ENCODE assay signal across 22 cellular contexts in the genomic region with DNA sequence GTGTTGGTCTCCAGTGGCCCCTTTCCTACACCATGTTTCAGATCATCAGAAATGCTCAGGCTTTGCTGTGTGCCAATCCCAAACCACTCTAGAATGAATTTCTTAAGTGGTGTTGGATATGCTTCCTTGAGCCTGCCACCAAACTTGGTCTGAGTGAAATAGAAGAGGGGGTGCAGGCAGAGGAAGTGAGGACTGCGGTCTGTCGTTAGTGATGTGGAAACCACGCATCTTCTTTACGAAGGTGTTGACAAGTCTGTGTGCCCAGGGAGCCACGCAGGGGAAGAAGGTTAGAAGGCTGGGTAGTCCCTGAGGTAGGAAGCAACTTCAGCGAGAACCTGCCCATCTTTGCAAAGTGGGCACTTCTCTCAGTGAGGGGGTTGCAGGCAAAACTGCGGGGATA.
A peak's percentile ranks its signal among the peaks of the same experiment; 100 is the strongest.
DNase-seq lines count a peak whose midpoint lies in the region; ATAC-seq lines count a peak whose summit lies in the region.
"Had no signal": no experiment of that assay in that cellular context is flagged by ENCODE, and none has a peak within 500 bp of the region (broad histone marks: within the 10 kb centered on the region; RNA-seq: fewer than 3 reads in every experiment).

No MANE protein-coding gene starts in this region.

- CTCF ChIA-PET in activated CD8-positive, alpha-beta T cell treated with anti-CD3 and anti-CD28 coated beads, Interleukin-2, amount 10 ng/mL, durations not matched to agents 7 days and 5 days (lab: Charles Lee): no interaction called here

- H3K36me3 Mint-ChIP-seq in stimulated activated memory B cell treated with anti-CD40 and anti-IgM and Interleukin-4, amounts not matched to agents 10 μg/mL and 1 μg/mL and 100 μg/mL, for 72 hours: no peaks in the 10 kb centered on the region
- no peaks in the 10 kb centered on the region for H3K36me3 Mint-ChIP-seq in activated CD8-positive, alpha-beta T cell treated with anti-CD3 and anti-CD28 coated beads, Interleukin-2, amount 10 ng/mL, durations not matched to agents 7 days and 5 days (ENCODE audit: low read depth)
- H3K36me3 Mint-ChIP-seq: activated naive CD4-positive, alpha-beta T cell treated with anti-CD3 and anti-CD28 coated beads, Interleukin-2, amount 50 U/mL, for 72 hours; naive thymus-derived CD4-positive, alpha-beta T cell; stimulated activated effector memory CD8-positive, alpha-beta T cell treated with anti-CD3 and anti-CD28 coated beads, Interleukin-12 subunit alpha, Interleukin-12 subunit beta, amount 100 ng/mL, for 72 hours had no signal

- H3K27ac Mint-ChIP-seq in stimulated activated memory B cell treated with anti-CD40 and anti-IgM and Interleukin-4, amounts not matched to agents 10 μg/mL and 1 μg/mL and 100 μg/mL, for 72 hours: no peak overlapping the region
- no peak overlapping the region for H3K27ac Mint-ChIP-seq in activated CD8-positive, alpha-beta T cell treated with anti-CD3 and anti-CD28 coated beads, Interleukin-2, amount 10 ng/mL, durations not matched to agents 7 days and 5 days
- H3K27ac Mint-ChIP-seq: activated naive CD4-positive, alpha-beta T cell treated with anti-CD3 and anti-CD28 coated beads, Interleukin-2, amount 50 U/mL, for 72 hours; activated T-cell treated with anti-CD3 and anti-CD28 coated beads, Interleukin-2, amount 50 U/mL, for 24 hours; HFFc6; naive thymus-derived CD4-positive, alpha-beta T cell; stimulated activated effector memory CD8-positive, alpha-beta T cell treated with anti-CD3 and anti-CD28 coated beads, Interleukin-12 subunit alpha, Interleukin-12 subunit beta, amount 100 ng/mL, for 72 hours had no signal

- peaks cover 6% of the 10 kb centered on the region for H3K27me3 Mint-ChIP-seq in stimulated activated memory B cell treated with anti-CD40 and anti-IgM and Interleukin-4, amounts not matched to agents 10 μg/mL and 1 μg/mL and 100 μg/mL, for 72 hours
- H3K27me3 Mint-ChIP-seq in activated CD8-positive, alpha-beta T cell treated with anti-CD3 and anti-CD28 coated beads, Interleukin-2, amount 10 ng/mL, durations not matched to agents 7 days and 5 days (ENCODE audit: low read depth): peaks cover 2% of the 10 kb centered on the region

- H3K9me3 Mint-ChIP-seq in stimulated activated memory B cell treated with anti-CD40 and anti-IgM and Interleukin-4, amounts not matched to agents 10 μg/mL and 1 μg/mL and 100 μg/mL, for 72 hours: no peaks in the 10 kb centered on the region
- H3K9me3 Mint-ChIP-seq in activated CD8-positive, alpha-beta T cell treated with anti-CD3 and anti-CD28 coated beads, Interleukin-2, amount 10 ng/mL, durations not matched to agents 7 days and 5 days (ENCODE audit: insufficient read depth): no peaks in the 10 kb centered on the region
- H3K9me3 Mint-ChIP-seq: activated naive CD4-positive, alpha-beta T cell treated with anti-CD3 and anti-CD28 coated beads, Interleukin-2, amount 50 U/mL, for 72 hours; activated T-cell treated with anti-CD3 and anti-CD28 coated beads, Interleukin-2, amount 50 U/mL, for 24 hours; HFFc6; stimulated activated effector memory CD8-positive, alpha-beta T cell treated with anti-CD3 and anti-CD28 coated beads, Interleukin-12 subunit alpha, Interleukin-12 subunit beta, amount 100 ng/mL, for 72 hours had no signal

- DNase-seq in Jurkat, Clone E6-1 (ENCODE audit: low read depth, low spot score): peak; percentile 31
- DNase-seq in activated CD8-positive, alpha-beta T cell treated with anti-CD3 and anti-CD28 coated beads, Interleukin-2, amount 10 ng/mL, durations not matched to agents 7 days and 5 days: no peak
- DNase-seq in posterior cingulate gyrus (no peak), NCI-H146 (lab: John Stamatoyannopoulos, UW) (no peak), NCI-H526 treated with DMSO at 0.1 percent for 48 hours (lab: John Stamatoyannopoulos, UW) (no peak)
- DNase-seq: activated CD4-positive, alpha-beta T cell treated with anti-CD3 and anti-CD28 coated beads, Interleukin-2, amount 50 U/mL, for 48 hours; activated T-cell treated with anti-CD3 and anti-CD28 coated beads, Interleukin-2, amount 50 U/mL, for 24 hours; BE2C; cortex of kidney; DMS 273 treated with DMSO at 0.1 percent for 48 hours; HFFc6; lower lobe of right lung; naive thymus-derived CD4-positive, alpha-beta T cell; NCI-H2029; NCI-H510A; SK-N-SH had no signal

- POLR2A ChIA-PET in activated CD8-positive, alpha-beta T cell treated with anti-CD3 and anti-CD28 coated beads, Interleukin-2, amount 10 ng/mL, durations not matched to agents 7 days and 5 days (lab: Charles Lee): no interaction called here

- intact Hi-C loops in posterior cingulate gyrus (cut with DNase I): no loop called here

- ATAC-seq in GM18907 (IDR thresholded peaks at IDR 0.05; ENCODE audit: unreplicated experiment): peak; percentile 98
- peak; percentile 59 for ATAC-seq in GM21619 (IDR thresholded peaks at IDR 0.05; ENCODE audit: unreplicated experiment)
- peak; percentile 37 for ATAC-seq in stimulated activated memory B cell treated with anti-CD40 and anti-IgM and Interleukin-4, amounts not matched to agents 10 μg/mL and 1 μg/mL and 100 μg/mL, for 72 hours
- no peak for ATAC-seq in activated CD8-positive, alpha-beta T cell treated with anti-CD3 and anti-CD28 coated beads, Interleukin-2, amount 10 ng/mL, durations not matched to agents 7 days and 5 days
- ATAC-seq: activated naive CD4-positive, alpha-beta T cell treated with anti-CD3 and anti-CD28 coated beads, Interleukin-2, amount 50 U/mL, for 72 hours; lower lobe of right lung; naive thymus-derived CD4-positive, alpha-beta T cell; stimulated activated effector memory CD8-positive, alpha-beta T cell treated with anti-CD3 and anti-CD28 coated beads, Interleukin-12 subunit alpha, Interleukin-12 subunit beta, amount 100 ng/mL, for 72 hours had no signal

- H3K4me3 ChIP-seq in Jurkat, Clone E6-1 (ENCODE audit: low read length): no peak overlapping the region
- H3K4me3 ChIP-seq: lower lobe of right lung, smooth muscle cell had no signal

- no peak overlapping the region for H3K4me3 Mint-ChIP-seq in stimulated activated memory B cell treated with anti-CD40 and anti-IgM and Interleukin-4, amounts not matched to agents 10 μg/mL and 1 μg/mL and 100 μg/mL, for 72 hours
- no peak overlapping the region for H3K4me3 Mint-ChIP-seq in activated CD8-positive, alpha-beta T cell treated with anti-CD3 and anti-CD28 coated beads, Interleukin-2, amount 10 ng/mL, durations not matched to agents 7 days and 5 days
- H3K4me3 Mint-ChIP-seq: activated T-cell treated with anti-CD3 and anti-CD28 coated beads, Interleukin-2, amount 50 U/mL, for 24 hours; HFFc6; naive thymus-derived CD4-positive, alpha-beta T cell; stimulated activated effector memory CD8-positive, alpha-beta T cell treated with anti-CD3 and anti-CD28 coated beads, Interleukin-12 subunit alpha, Interleukin-12 subunit beta, amount 100 ng/mL, for 72 hours had no signal

- peaks cover 7% of the 10 kb centered on the region for H3K4me1 Mint-ChIP-seq in stimulated activated memory B cell treated with anti-CD40 and anti-IgM and Interleukin-4, amounts not matched to agents 10 μg/mL and 1 μg/mL and 100 μg/mL, for 72 hours
- H3K4me1 Mint-ChIP-seq in activated CD8-positive, alpha-beta T cell treated with anti-CD3 and anti-CD28 coated beads, Interleukin-2, amount 10 ng/mL, durations not matched to agents 7 days and 5 days (ENCODE audit: low read depth): no peaks in the 10 kb centered on the region
- H3K4me1 Mint-ChIP-seq: stimulated activated effector memory CD8-positive, alpha-beta T cell treated with anti-CD3 and anti-CD28 coated beads, Interleukin-12 subunit alpha, Interleukin-12 subunit beta, amount 100 ng/mL, for 72 hours had no signal
